ENCODE assay signal across 13 cellular contexts in the genomic region with DNA sequence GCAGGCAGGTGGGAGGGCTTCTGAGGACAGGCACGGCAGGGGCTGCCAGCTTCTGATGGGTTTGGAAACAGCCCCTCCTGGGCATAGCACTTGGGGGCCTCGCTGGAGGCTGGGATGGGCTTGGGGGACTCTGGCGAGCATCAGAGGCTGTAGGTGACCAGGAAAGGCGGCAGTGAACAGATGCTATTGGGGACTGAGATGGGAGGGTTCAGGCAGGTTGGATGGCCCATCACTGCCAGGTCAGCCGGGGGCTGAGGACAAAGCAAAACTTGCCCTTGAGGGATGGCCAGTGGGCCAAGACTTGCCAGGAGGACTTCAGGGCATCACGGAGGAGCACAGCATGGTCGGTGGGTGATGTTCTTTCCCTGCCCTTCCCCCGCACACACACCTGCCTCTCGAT.
"Had no signal": no experiment of that assay in that cellular context is flagged by ENCODE, and none has a peak within 500 bp of the region (broad histone marks: within the 10 kb centered on the region; RNA-seq: fewer than 3 reads in every experiment).

No MANE protein-coding gene starts in this region.

- H3K27ac ChIP-seq: skin epidermis had no signal

- DNase-seq: activated CD4-positive, alpha-beta T cell treated with anti-CD3 and anti-CD28 coated beads, Interleukin-2, amount 50 U/mL, for 48 hours; activated CD8-positive, alpha-beta memory T cell treated with anti-CD3 and anti-CD28 coated beads, Interleukin-2, amount 10 ng/mL, durations not matched to agents 7 days and 5 days; activated effector memory CD4-positive, alpha-beta T cell treated with Interleukin-2 at 50 U/mL for 16 hours; activated T-cell treated with anti-CD3 and anti-CD28 coated beads, Interleukin-2, amount 50 U/mL, for 24 hours; amygdala; effector CD8-positive, alpha-beta T cell; hippocampal formation; mesendoderm; retina; transverse colon had no signal

- ATAC-seq: activated CD4-positive, CD25-positive, alpha-beta regulatory T cell treated with anti-CD3 and anti-CD28 coated beads, Interleukin-2, amount 50 U/mL, for 24 hours; activated CD8-positive, alpha-beta memory T cell treated with anti-CD3 and anti-CD28 coated beads, Interleukin-2, amount 10 ng/mL, durations not matched to agents 7 days and 5 days had no signal

- H3K9me3 Mint-ChIP-seq: activated T-cell treated with anti-CD3 and anti-CD28 coated beads, Interleukin-2, amount 50 U/mL, for 24 hours had no signal

- H3K27me3 Mint-ChIP-seq: activated naive CD8-positive, alpha-beta T cell had no signal

- H3K4me3 ChIP-seq: skin epidermis, transverse colon had no signal

- H3K4me3 Mint-ChIP-seq: activated CD8-positive, alpha-beta memory T cell treated with anti-CD3 and anti-CD28 coated beads, Interleukin-2, amount 10 ng/mL, durations not matched to agents 7 days and 5 days; activated naive CD8-positive, alpha-beta T cell; activated T-cell treated with anti-CD3 and anti-CD28 coated beads, Interleukin-2, amount 50 U/mL, for 24 hours had no signal

- H3K36me3 Mint-ChIP-seq: activated CD8-positive, alpha-beta memory T cell treated with anti-CD3 and anti-CD28 coated beads, Interleukin-2, amount 10 ng/mL, durations not matched to agents 7 days and 5 days; activated naive CD8-positive, alpha-beta T cell had no signal

- H3K4me1 Mint-ChIP-seq: activated CD8-positive, alpha-beta memory T cell treated with anti-CD3 and anti-CD28 coated beads, Interleukin-2, amount 10 ng/mL, durations not matched to agents 7 days and 5 days had no signal

- H3K36me3 ChIP-seq: transverse colon had no signal

- H3K27ac Mint-ChIP-seq: activated CD8-positive, alpha-beta memory T cell treated with anti-CD3 and anti-CD28 coated beads, Interleukin-2, amount 10 ng/mL, durations not matched to agents 7 days and 5 days; activated naive CD8-positive, alpha-beta T cell; activated T-cell treated with anti-CD3 and anti-CD28 coated beads, Interleukin-2, amount 50 U/mL, for 24 hours had no signal

- H3K4me1 ChIP-seq: transverse colon had no signal

- H3K9me3 ChIP-seq: transverse colon had no signal
